In the genomic region with DNA sequence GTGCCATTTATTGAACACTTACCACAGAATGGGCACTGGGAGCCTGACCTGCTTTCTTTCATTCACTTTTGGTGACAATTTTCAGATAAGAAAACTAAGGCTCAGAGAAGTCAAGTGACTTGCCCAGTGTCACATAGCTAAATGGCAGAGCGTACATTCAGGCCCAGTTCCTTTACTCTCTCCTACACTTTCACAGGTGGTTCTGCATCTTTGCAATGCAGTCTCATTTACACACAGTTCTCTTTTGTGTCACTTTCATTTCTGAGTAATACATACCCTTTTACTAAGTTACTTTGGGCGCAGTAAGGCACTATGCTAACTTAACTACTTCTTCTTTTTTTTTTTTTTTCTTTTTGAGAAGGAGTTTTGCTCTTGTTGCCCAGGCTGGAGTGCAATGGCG, we compare ENCODE assay signal across 12 cellular contexts. TPM values are rescaled to one million over a fixed set of nuclear protein-coding genes. Genes with fewer than 3 reads are reported as not detected.
A peak's percentile ranks its signal among the peaks of the same experiment; 100 is the strongest.
DNase-seq lines count a peak whose midpoint lies in the region; ATAC-seq and TF ChIP-seq lines count a peak whose summit lies in the region.
"Had no signal": no experiment of that assay in that cellular context is flagged by ENCODE, and none has a peak within 500 bp of the region (broad histone marks: within the 10 kb centered on the region; RNA-seq: fewer than 3 reads in every experiment).

No MANE protein-coding gene starts in this region.

- TF ChIP-seq POLR2A in spleen (IDR thresholded peaks at IDR 0.05), result no peak
- no peak for TF ChIP-seq POLR2A in ovary (IDR thresholded peaks at IDR 0.05)

- H3K36me3 ChIP-seq in spleen, result peaks cover 0 to 4% (median 1%) of the 10 kb centered on the region in 6 donors
- H3K36me3 ChIP-seq in ovary, result no peaks in the 10 kb centered on the region

- POLR2A ChIA-PET in activated CD4-positive, alpha-beta T cell treated with anti-CD3 and anti-CD28 coated beads for 36 hours (lab: Charles Lee), result interaction anchor here (0.8 to 1.9 kb wide), 4 partner anchors 9 to 315 kb away, joined by 4 to 5 read pairs (median 4); a partner anchor contains a TSS

- peaks cover 85% of the 10 kb centered on the region for H3K4me1 Mint-ChIP-seq in activated CD4-positive, alpha-beta T cell treated with anti-CD3 and anti-CD28 coated beads for 36 hours

- H3K27ac Mint-ChIP-seq in activated CD4-positive, alpha-beta T cell treated with anti-CD3 and anti-CD28 coated beads for 36 hours, result peak overlapping the region; percentile 96

- ATAC-seq in activated CD4-positive, alpha-beta T cell treated with anti-CD3 and anti-CD28 coated beads for 36 hours, result peak; percentile 78
- ATAC-seq in HG02763 (IDR thresholded peaks at IDR 0.05; ENCODE audit: unreplicated experiment) (peak; percentile 88), foreskin keratinocyte (no peak), esophagus mucosa (no peak)
- ATAC-seq: left lobe of liver had no signal

- H3K27me3 ChIP-seq in spleen (replicated peaks in 1 of 7) (peaks cover 0 to 12% (median 0%) of the 10 kb centered on the region in 7 donors), ovary (no peaks in the 10 kb centered on the region), foreskin keratinocyte (no peaks in the 10 kb centered on the region)
- H3K27me3 ChIP-seq: tibial nerve had no signal

- H3K4me3 ChIP-seq in spleen, result peak overlapping the region in 1 of 8 donors; percentile 23
- H3K4me3 ChIP-seq in ovary, result no peak overlapping the region
- H3K4me3 ChIP-seq: skin epidermis, tibial nerve had no signal

- peaks cover 54% of the 10 kb centered on the region for H3K36me3 Mint-ChIP-seq in activated CD4-positive, alpha-beta T cell treated with anti-CD3 and anti-CD28 coated beads for 36 hours (ENCODE audit: low read depth)

- H3K27ac ChIP-seq in spleen (peak overlapping the region in 7 of 8 donors; percentile 35 to 84 (median 71)), ovary (no peak overlapping the region), foreskin keratinocyte (no peak overlapping the region)

- H3K4me3 Mint-ChIP-seq in activated CD4-positive, alpha-beta T cell treated with anti-CD3 and anti-CD28 coated beads for 36 hours, result peak overlapping the region; percentile 41

- CTCF ChIA-PET in activated CD4-positive, alpha-beta T cell treated with anti-CD3 and anti-CD28 coated beads for 36 hours (lab: Charles Lee), result interaction anchor here (0.7 to 1.2 kb wide), 3 partner anchors 20 to 207 kb away, joined by 3 to 5 read pairs (median 4); no protein-coding TSS in a partner anchor

- WGBS in spleen, 5 donors, result 45 to 62% (median 57%) methylated on average over 3 of the region's 3 CpGs
- 92 to 99% (median 98%) methylated on average over 3 of the region's 3 CpGs for WGBS in ovary, 3 donors

- TF ChIP-seq EP300 in ovary (IDR thresholded peaks at IDR 0.05), result no peak

- DNase-seq in activated CD4-positive, alpha-beta T cell treated with anti-CD3 and anti-CD28 coated beads for 36 hours, result peak; percentile 49
- DNase-seq in activated CD4-positive, alpha-beta T cell treated with anti-CD3 and anti-CD28 coated beads, Interleukin-2, amount 50 U/mL, for 1 hour, result no peak
- DNase-seq in MV-4-11 (lab: John Stamatoyannopoulos, UW) (peak; percentile 92), spleen (no peak), ovary (no peak), foreskin keratinocyte (no peak)
- DNase-seq: NCI-H226 had no signal

- H3K4me1 ChIP-seq in spleen, result peaks cover 7 to 99% (median 27%) of the 10 kb centered on the region in 6 donors
- H3K4me1 ChIP-seq in ovary (ENCODE audit: insufficient read depth), result peaks cover 5% of the 10 kb centered on the region
- peaks cover 21% of the 10 kb centered on the region for H3K4me1 ChIP-seq in foreskin keratinocyte

- TF ChIP-seq CTCF in spleen (IDR thresholded peaks at IDR 0.05 in 8 of 11, conservative IDR thresholded peaks at IDR 0.05 in 3 of 11), result no peak
- TF ChIP-seq CTCF in ovary (IDR thresholded peaks at IDR 0.05), result no peak
- TF ChIP-seq CTCF in foreskin keratinocyte (conservative IDR thresholded peaks at IDR 0.05), result no peak

- H3K9me3 Mint-ChIP-seq in activated CD4-positive, alpha-beta T cell treated with anti-CD3 and anti-CD28 coated beads for 36 hours (ENCODE audit: low read depth), result no peaks in the 10 kb centered on the region

- intact Hi-C loops in activated CD4-positive, alpha-beta T cell treated with anti-CD3 and anti-CD28 coated beads for 36 hours (cut with DNase I, micrococcal nuclease), result loop anchor here (1.0 to 5.0 kb wide), 5 partner anchors 20 to 1433 kb away; no protein-coding TSS in a partner anchor
- intact Hi-C loops in spleen (cut with DNase I; ENCODE audit: low total_unique reads) (loop anchor here (10.0 kb wide), 1 partner anchor 50 kb away; a partner anchor contains a TSS), ovary (cut with DNase I) (no loop called here)

- H3K27me3 Mint-ChIP-seq in activated CD4-positive, alpha-beta T cell treated with anti-CD3 and anti-CD28 coated beads for 36 hours, result no peaks in the 10 kb centered on the region

- H3K9me3 ChIP-seq in spleen, result no peaks in the 10 kb centered on the region
- H3K9me3 ChIP-seq in ovary, result no peaks in the 10 kb centered on the region
- H3K9me3 ChIP-seq: tibial nerve had no signal

RNA-seq across cellular contexts. Expression of a gene that starts 8.3 kb away (rescaled TPM):
- total RNA-seq in activated CD4-positive, alpha-beta T cell treated with anti-CD3 and anti-CD28 coated beads for 36 hours, result 100 to 1,000 TPM; 120 to 122 TPM
- total RNA-seq in spleen, result 10 to 100 TPM; 15.5 to 41.9 (median 21.1) TPM
- polyA plus RNA-seq in spleen, result 1 to 10 TPM; 4.7 to 8.6 (median 7.4) TPM
- total RNA-seq in ovary, result 10 to 100 TPM; 40.2 to 87.0 (median 71.4) TPM
- 10 to 100 TPM; 31.8 to 37.5 TPM for polyA plus RNA-seq in ovary
- total RNA-seq in foreskin keratinocyte, result 10.5 and 10.7 TPM in 2 replicates
- polyA plus RNA-seq in foreskin keratinocyte, result 8.4 and 8.6 TPM in 2 replicates
- 19.4 TPM for total RNA-seq in esophagus mucosa

RNA-seq across cellular contexts. Expression of a gene that starts 53.6 kb away (rescaled TPM):
- 10 to 100 TPM; 30.4 to 30.8 TPM for total RNA-seq in activated CD4-positive, alpha-beta T cell treated with anti-CD3 and anti-CD28 coated beads for 36 hours
- total RNA-seq in spleen (10 to 100 TPM; 16.3 to 37.3 (median 24.1) TPM), ovary (10 to 100 TPM; 12.0 to 48.5 (median 23.2) TPM), foreskin keratinocyte (7.8 and 8.1 TPM in 2 replicates), esophagus mucosa (10.4 TPM)
- polyA plus RNA-seq in spleen (10 to 100 TPM in 2 of 3 donors, 1 to 10 TPM in 1; 9.4 to 13.9 (median 11.6) TPM), ovary (10 to 100 TPM; 15.6 to 18.2 TPM), foreskin keratinocyte (5.3 and 5.8 TPM in 2 replicates)

Comparison
In these comparisons a context has a peak if more than half of its experiments do, and no peak if none do; other contexts are left out.
1. DNase-seq: peak in activated CD4-positive, alpha-beta T cell treated with anti-CD3 and anti-CD28 coated beads for 36 hours (single experiment) and MV-4-11 (single experiment); none in activated CD4-positive, alpha-beta T cell treated with anti-CD3 and anti-CD28 coated beads, Interleukin-2, amount 50 U/mL, for 1 hour (single experiment), spleen (single experiment), ovary (0 of 5) and foreskin keratinocyte (0 of 2).
2. ATAC-seq: peak in activated CD4-positive, alpha-beta T cell treated with anti-CD3 and anti-CD28 coated beads for 36 hours (single experiment) and HG02763 (single experiment); none in foreskin keratinocyte (single experiment) and esophagus mucosa (single experiment).
3. H3K27ac ChIP-seq: peak in spleen (7 of 8); none in ovary (0 of 2) and foreskin keratinocyte (single experiment).
4. intact Hi-C loops: an anchor here in activated CD4-positive, alpha-beta T cell treated with anti-CD3 and anti-CD28 coated beads for 36 hours (1.0 to 5.0 kb wide) and spleen (10.0 kb wide); none called in ovary.